ENCODE assay signal across 8 cellular contexts in the genomic region with DNA sequence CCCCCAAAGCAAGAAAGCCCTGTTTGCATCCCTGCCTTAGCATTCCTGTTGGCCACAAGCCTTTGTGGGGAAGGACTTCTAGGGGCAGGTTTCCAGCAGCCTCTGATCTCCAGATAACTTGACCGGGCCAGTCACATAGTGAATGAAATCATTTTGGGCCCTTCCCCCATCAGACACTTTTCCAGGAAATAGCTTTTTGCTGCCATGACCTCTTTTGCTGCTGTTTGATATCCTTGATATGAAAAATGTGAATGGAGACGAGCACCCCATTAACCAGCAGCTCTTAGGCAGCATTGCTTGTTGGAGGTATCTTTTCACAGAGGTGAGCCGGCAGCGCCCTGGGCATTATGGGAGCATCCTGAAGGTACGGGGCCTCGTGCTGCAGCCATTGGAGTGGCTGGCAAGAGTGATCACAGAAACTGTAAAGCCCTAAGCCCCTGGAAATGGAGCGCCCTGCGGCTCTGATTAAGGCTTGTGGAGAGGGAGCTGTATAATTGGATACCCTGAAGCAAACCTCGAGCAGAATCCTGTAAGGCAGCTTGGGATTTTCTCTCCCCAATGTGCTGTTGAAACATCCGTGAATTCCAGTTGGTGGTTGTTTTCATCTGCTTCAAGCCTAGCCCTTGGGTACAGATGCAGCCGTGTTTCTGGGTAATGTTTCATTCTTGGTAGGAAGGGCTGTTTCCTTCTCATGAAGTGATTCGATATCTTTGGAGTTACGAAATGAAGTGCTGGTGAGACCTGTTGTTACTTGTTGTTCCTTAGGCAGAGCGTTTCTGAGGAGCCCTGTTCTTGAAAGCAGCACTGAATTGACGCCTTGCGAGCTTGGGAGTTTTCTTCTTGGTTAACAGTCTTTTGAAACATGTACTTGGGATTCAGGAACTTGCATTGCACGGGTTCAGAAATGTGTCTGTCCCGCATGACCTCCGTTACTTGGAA.
A peak's percentile ranks its signal among the peaks of the same experiment; 100 is the strongest.
DNase-seq lines count a peak whose midpoint lies in the region; ATAC-seq lines count a peak whose summit lies in the region.

No MANE protein-coding gene starts in this region.

- H4K12ac ChIP-seq in trophoblast cell (ENCODE audit: low read depth, low read length) = no peak overlapping the region

- peak overlapping the region; percentile 77 for H2BK5ac ChIP-seq in trophoblast cell (ENCODE audit: low read depth, low read length, poor library complexity)

- no peak overlapping the region for H3K9ac ChIP-seq in trophoblast cell (ENCODE audit: low read length)

- H3K79me2 ChIP-seq in trophoblast cell (ENCODE audit: control insufficient read depth, insufficient read depth, low read length, poor library complexity) = no peaks in the 10 kb centered on the region

- no peak overlapping the region for H3K18ac ChIP-seq in trophoblast cell (ENCODE audit: low read length)

- no peak overlapping the region for H4K8ac ChIP-seq in trophoblast cell (ENCODE audit: low read depth, low read length)

- ATAC-seq in HG03108 (IDR thresholded peaks at IDR 0.05; ENCODE audit: unreplicated experiment) = no peak

- H2AK5ac ChIP-seq in trophoblast cell (ENCODE audit: low read length) = no peak overlapping the region

- peaks cover 19 to 23% of the 10 kb centered on the region in 2 experiments for H3K4me1 ChIP-seq in trophoblast cell (ENCODE audit: control insufficient read depth in 1 of 2, insufficient read depth in 2 of 2, low read length in 2 of 2)

- H2AFZ ChIP-seq in trophoblast cell (ENCODE audit: insufficient read depth, low read length, poor library complexity) = no peak overlapping the region

- H3K27ac ChIP-seq in epithelial cell of prostate (peak overlapping the region; percentile 57), trophoblast cell (ENCODE audit: low read depth, low read length) (peak overlapping the region; percentile 88)

- peak overlapping the region; percentile 34 for H2BK12ac ChIP-seq in trophoblast cell (ENCODE audit: low read length)

- no CpG with 5 or more reads among the region's 19 CpGs for WGBS in trophoblast cell (ENCODE audit: extremely low coverage, insufficient coverage, insufficient read length)

- H3K4me3 ChIP-seq in trophoblast cell (ENCODE audit: low read depth, low read length) = no peak overlapping the region

- H3K27me3 ChIP-seq in trophoblast cell (ENCODE audit: insufficient read depth, low read length) = no peaks in the 10 kb centered on the region

- peak overlapping the region; percentile 26 for H3K4me2 ChIP-seq in trophoblast cell (ENCODE audit: low read length)

- H3K79me1 ChIP-seq in trophoblast cell (ENCODE audit: low read length) = peaks cover 7% of the 10 kb centered on the region

- peak; percentile 61 for DNase-seq in DMS53 (lab: John Stamatoyannopoulos, UW)
- peak; percentile 87 for DNase-seq in NOMO-1 treated with DMSO at 0.1 percent for 48 hours (lab: John Stamatoyannopoulos, UW; ENCODE audit: unreplicated experiment)
- DNase-seq in epithelial cell of prostate (ENCODE audit: low read depth, low spot score) = peak; percentile 66
- peak; percentile 47 to 63 for DNase-seq in trophoblast cell
- DNase-seq in HK-2 (ENCODE audit: unreplicated experiment) = no peak
- no peak for DNase-seq in pons (ENCODE audit: low spot score)
- no peak for DNase-seq in stimulated activated naive CD4-positive, alpha-beta T cell treated with Interleukin-2 at 50 U/mL for 16 hours (lab: John Stamatoyannopoulos, UW)

- H3K14ac ChIP-seq in trophoblast cell (ENCODE audit: low read length) = no peak overlapping the region

- no peak overlapping the region for H3K23ac ChIP-seq in trophoblast cell (ENCODE audit: low read length)

- no peaks in the 10 kb centered on the region for H3K9me3 ChIP-seq in trophoblast cell (ENCODE audit: insufficient read depth, low read depth, low read length)

- peak overlapping the region; percentile 48 for H4K91ac ChIP-seq in trophoblast cell (ENCODE audit: low read depth, low read length)

- H2BK120ac ChIP-seq in trophoblast cell (ENCODE audit: insufficient read depth, low read length, poor library complexity) = peak overlapping the region; percentile 21

- no peak overlapping the region for H3K4ac ChIP-seq in trophoblast cell (ENCODE audit: low read depth, low read length)

- H3K36me3 ChIP-seq in trophoblast cell (ENCODE audit: control insufficient read depth in 1 of 2, insufficient read depth in 2 of 2, low read length in 2 of 2) = no peaks in the 10 kb centered on the region

Comparison
In these comparisons a context has a peak if more than half of its experiments do, and no peak if none do; other contexts are left out.
1. DNase-seq: peak in DMS53 (single experiment), NOMO-1 treated with DMSO at 0.1 percent for 48 hours (single experiment), epithelial cell of prostate (single experiment) and trophoblast cell (2 of 2); none in HK-2 (single experiment), pons (single experiment) and stimulated activated naive CD4-positive, alpha-beta T cell treated with Interleukin-2 at 50 U/mL for 16 hours (single experiment).